Comparison of ENCODE assay signal across 22 cellular contexts in genomic region chr14:102141797-102142196, GRCh38. TPM values are rescaled to one million over a fixed set of nuclear protein-coding genes. Genes with fewer than 3 reads are reported as not detected.
DNase-seq lines count a peak whose midpoint lies in the region; ATAC-seq, FAIRE-seq and TF ChIP-seq lines count a peak whose summit lies in the region.
"Had no signal": no experiment of that assay in that cellular context is flagged by ENCODE, and none has a peak within 500 bp of the region (broad histone marks: within the 10 kb centered on the region; RNA-seq: fewer than 3 reads in every experiment).

No MANE protein-coding gene starts in this region.

- H2AFZ ChIP-seq in keratinocyte (ENCODE audit: control insufficient read depth, low read length) = no peak overlapping the region

- H3K27ac Mint-ChIP-seq in HFFc6 = no peak overlapping the region
- no peak overlapping the region for H3K27ac Mint-ChIP-seq in WTC11
- H3K27ac Mint-ChIP-seq: activated T-helper 2 cell treated with anti-CD3 and anti-CD28 coated beads, Interferon-gamma antibody, Interleukin-2, Interleukin-4, amounts not matched to agents 10 μg/mL and 5 μg/mL and 100 μg/mL, durations not matched to agents 14 hours and 24 hours and 36 hours; T-helper 2 cell treated with Interferon-gamma antibody and Interleukin-4, amounts not matched to agents 5 μg/mL and 100 μg/mL, for 36 hours had no signal

- no peaks in the 10 kb centered on the region for H3K27me3 ChIP-seq in BLaER1 treated with 17β-estradiol and CSF1 and Interleukin-3, amounts not matched to agents 10 nM and 100 nM
- H3K27me3 ChIP-seq in keratinocyte (ENCODE audit: control insufficient read depth, extremely low read depth, insufficient read depth, low read length) = no peaks in the 10 kb centered on the region
- H3K27me3 ChIP-seq: esophagus squamous epithelium, uterus had no signal

- DNase-seq in HFFc6 (no peak), WTC11 (ENCODE audit: low spot score) (no peak), keratinocyte (ENCODE audit: low read depth, low spot score) (no peak), putamen (ENCODE audit: low spot score) (no peak), NK-92 (lab: John Stamatoyannopoulos, UW; ENCODE audit: unreplicated experiment) (no peak), C1 segment of cervical spinal cord (lab: John Stamatoyannopoulos, UW) (no peak)
- DNase-seq: amniotic stem cell; central memory CD4-positive, alpha-beta T cell; esophagus squamous epithelium; immature natural killer cell; MV-4-11; NCI-H510A treated with DMSO at 0.1 percent for 48 hours; small intestine; stimulated activated CD4-positive, alpha-beta T cell treated with anti-CD3 and anti-CD28 coated beads, Interleukin-4, amount 100 ng/mL, for 24 hours; substantia nigra; uterus had no signal

- H3K9me3 Mint-ChIP-seq in HFFc6 = no peaks in the 10 kb centered on the region
- H3K9me3 Mint-ChIP-seq in WTC11 = no peaks in the 10 kb centered on the region
- H3K9me3 Mint-ChIP-seq: activated T-helper 2 cell treated with anti-CD3 and anti-CD28 coated beads, Interferon-gamma antibody, Interleukin-2, Interleukin-4, amounts not matched to agents 10 μg/mL and 5 μg/mL and 100 μg/mL, durations not matched to agents 14 hours and 24 hours and 36 hours; immature natural killer cell; T-helper 2 cell treated with Interferon-gamma antibody and Interleukin-4, amounts not matched to agents 5 μg/mL and 100 μg/mL, for 36 hours had no signal

- peak overlapping the region in 4 of 10 experiments; percentile 91 to 99 (median 97); a peak in 6 of 20 replicates for H3K4me3 ChIP-seq in BLaER1 treated with 17β-estradiol and CSF1 and Interleukin-3, amounts not matched to agents 10 nM and 100 nM
- no peak overlapping the region for H3K4me3 ChIP-seq in keratinocyte (ENCODE audit: control insufficient read depth in 2 of 3, extremely low read depth in 1 of 3, insufficient read depth in 2 of 3, low read depth in 1 of 3, low read length in 3 of 3)
- H3K4me3 ChIP-seq: lung had no signal

- FAIRE-seq in keratinocyte (lab: Jason Lieb, UNC) = no peak
- FAIRE-seq: small intestine had no signal

- H3K9me1 ChIP-seq in keratinocyte (ENCODE audit: control insufficient read depth, extremely low read depth, insufficient read depth, low read length) = no peaks in the 10 kb centered on the region

- POLR2A ChIA-PET in WTC11 (lab: Charles Lee) = no interaction called here

- dilution Hi-C loops in keratinocyte (cut with MboI; ENCODE audit: extremely low pct_ligation_motif_present, low sequenced_read_pairs) = no loop called here

- H3K4me3 Mint-ChIP-seq in HFFc6 (peak overlapping the region; percentile 54; the same call in 1 of the 2 replicates), WTC11 (peak overlapping the region; percentile 41)

- H3K27me3 Mint-ChIP-seq in HFFc6 (ENCODE audit: insufficient read depth) (no peaks in the 10 kb centered on the region), WTC11 (ENCODE audit: low read depth) (no peaks in the 10 kb centered on the region)

- peaks cover 86% of the 10 kb centered on the region for H3K79me2 ChIP-seq in keratinocyte (ENCODE audit: control insufficient read depth, insufficient read depth, low read length)

- H3K27ac ChIP-seq in BLaER1 treated with 17β-estradiol and CSF1 and Interleukin-3, amounts not matched to agents 10 nM and 100 nM = no peak overlapping the region
- no peak overlapping the region for H3K27ac ChIP-seq in keratinocyte (ENCODE audit: control insufficient read depth, insufficient read depth, low read length)
- H3K27ac ChIP-seq: esophagus squamous epithelium had no signal

- ATAC-seq in WTC11 = no peak
- ATAC-seq in HG03095 (IDR thresholded peaks at IDR 0.05; ENCODE audit: unreplicated experiment) = no peak
- ATAC-seq: activated CD4-positive, CD25-positive, alpha-beta regulatory T cell treated with anti-CD3 and anti-CD28 coated beads, Interleukin-2, amount 50 U/mL, for 24 hours had no signal

- CTCF ChIA-PET in WTC11 (lab: Charles Lee) = interaction anchor here (1.0 kb wide), 1 partner anchor 53 kb away, joined by 3 read pairs; no protein-coding TSS in a partner anchor

- H3K36me3 Mint-ChIP-seq in HFFc6 (ENCODE audit: low read depth) (no peaks in the 10 kb centered on the region; the same call in 1 of the 2 replicates), WTC11 (no peaks in the 10 kb centered on the region)

- peaks cover 8 to 34% (median 27%) of the 10 kb centered on the region in 10 experiments for H3K4me1 ChIP-seq in BLaER1 treated with 17β-estradiol and CSF1 and Interleukin-3, amounts not matched to agents 10 nM and 100 nM
- H3K4me1 ChIP-seq in keratinocyte (ENCODE audit: control insufficient read depth, extremely low read depth, insufficient read depth, low read length) = peaks cover 8% of the 10 kb centered on the region

- H3K4me1 Mint-ChIP-seq in HFFc6 (ENCODE audit: low read depth) = peaks cover 50% of the 10 kb centered on the region
- H3K4me1 Mint-ChIP-seq in WTC11 = peaks cover 31% of the 10 kb centered on the region

- peaks cover 8 to 47% (median 38%) of the 10 kb centered on the region in 11 experiments; a peak in 21 of 22 replicates for H3K36me3 ChIP-seq in BLaER1 treated with 17β-estradiol and CSF1 and Interleukin-3, amounts not matched to agents 10 nM and 100 nM
- peaks cover 1 to 5% of the 10 kb centered on the region in 2 experiments for H3K36me3 ChIP-seq in keratinocyte (ENCODE audit: control insufficient read depth in 2 of 2, extremely low read depth in 1 of 2, insufficient read depth in 2 of 2, low read length in 2 of 2)
- H3K36me3 ChIP-seq: uterus had no signal

- peak overlapping the region in 10 of 11 experiments; percentile 87 to 95 (median 88); a peak in 15 of 22 replicates for H3K4me2 ChIP-seq in BLaER1 treated with 17β-estradiol and CSF1 and Interleukin-3, amounts not matched to agents 10 nM and 100 nM
- peak overlapping the region; percentile 93 for H3K4me2 ChIP-seq in keratinocyte (ENCODE audit: control insufficient read depth, extremely low read depth, insufficient read depth, low read depth, low read length)

- H3K9me3 ChIP-seq in BLaER1 treated with 17β-estradiol and CSF1 and Interleukin-3, amounts not matched to agents 10 nM and 100 nM (replicated peaks in 1 of 11) = no peaks in the 10 kb centered on the region
- no peaks in the 10 kb centered on the region for H3K9me3 ChIP-seq in keratinocyte (ENCODE audit: control insufficient read depth, low read depth, low read length)
- H3K9me3 ChIP-seq: esophagus squamous epithelium, uterus had no signal

- no peak for TF ChIP-seq CTCF in HFFc6 (IDR thresholded peaks at IDR 0.05)
- TF ChIP-seq CTCF in WTC11 (IDR thresholded peaks at IDR 0.05) = no peak
- TF ChIP-seq CTCF in keratinocyte (optimal IDR thresholded peaks at IDR 0.05 in 1 of 3, IDR thresholded peaks at IDR 0.05 in 1 of 3, conservative IDR thresholded peaks at IDR 0.05 in 1 of 3; ENCODE audit: extremely low read depth in 1 of 3, insufficient read depth in 2 of 3, low read length in 3 of 3) = no peak

- peaks cover 42 to 68% (median 62%) of the 10 kb centered on the region in 11 experiments; a peak in 21 of 22 replicates for H4K20me1 ChIP-seq in BLaER1 treated with 17β-estradiol and CSF1 and Interleukin-3, amounts not matched to agents 10 nM and 100 nM
- peaks cover 13% of the 10 kb centered on the region for H4K20me1 ChIP-seq in keratinocyte (ENCODE audit: control insufficient read depth, extremely low read depth, insufficient read depth, low read length)

- peak overlapping the region in 3 of 11 experiments; percentile 95 to 97 (median 96); a peak in 4 of 22 replicates for H3K9ac ChIP-seq in BLaER1 treated with 17β-estradiol and CSF1 and Interleukin-3, amounts not matched to agents 10 nM and 100 nM
- no peak overlapping the region for H3K9ac ChIP-seq in keratinocyte (ENCODE audit: control insufficient read depth, extremely low read depth, insufficient read depth, low read length)

TF ChIP-seq in WTC11, 78 proteins besides CTCF, POLR2A, EP300 and RAD21:
- no peak for TF ChIP-seq KAT7 (CRISPR knock-in tag; IDR thresholded peaks at IDR 0.05; ENCODE audit: borderline replicate concordance)
- no peak for TF ChIP-seq USF2 (CRISPR knock-in tag; IDR thresholded peaks at IDR 0.05)

RNA-seq across cellular contexts. Expression of gene WDR20, which starts 2.1 kb away (rescaled TPM):
- total RNA-seq in HFFc6 (2021; fragmentation: NEBNext Ultra II Directional; extraction: Animal tissue kit (Norgen Biotek cat#: 25700)) = 10 to 100 TPM; 24.4 to 28.7 (median 27.7) TPM
- total RNA-seq in WTC11 (2021) = 25.6 to 27.5 TPM (median 25.9 TPM) in 3 replicates
- polyA plus RNA-seq in keratinocyte = 18.9 to 24.5 TPM (median 22.1 TPM) in 3 replicates
- polyA plus RNA-seq in keratinocyte (2011; ENCODE audit: low read depth) = 10.7 TPM
- 12.4 and 17.2 TPM in 2 replicates for polyA plus RNA-seq in keratinocyte (2011; cell fraction: cytosol; rRNA removed)
- 30.0 and 30.9 TPM in 2 replicates for polyA plus RNA-seq in keratinocyte (2011; cell fraction: nucleus; rRNA removed)
- 16.5 and 19.0 TPM in 2 replicates for polyA plus RNA-seq in keratinocyte (2012; ENCODE audit: low replicate concordance)
- polyA minus RNA-seq in keratinocyte = 20.1 to 30.0 TPM (median 26.9 TPM) in 3 replicates
- 19.6 TPM for polyA minus RNA-seq in keratinocyte (2011; cell fraction: cytosol; rRNA and poly(A)+ RNA removed)
- polyA minus RNA-seq in keratinocyte (2011; cell fraction: nucleus; rRNA and poly(A)+ RNA removed) = 19.0 and 31.1 TPM in 2 replicates

RNA-seq across cellular contexts. Expression of gene HSP90AA1, which starts 55.0 kb away (rescaled TPM):
- 100 to 1,000 TPM; 616 to 859 (median 665) TPM for total RNA-seq in HFFc6 (2021; fragmentation: NEBNext Ultra II Directional; extraction: Animal tissue kit (Norgen Biotek cat#: 25700))
- total RNA-seq in WTC11 (2021) = 808 to 842 TPM (median 832 TPM) in 3 replicates
- 436 to 952 TPM (median 898 TPM) in 3 replicates for polyA plus RNA-seq in keratinocyte
- 5,549 TPM for polyA plus RNA-seq in keratinocyte (2011; ENCODE audit: low read depth)
- polyA plus RNA-seq in keratinocyte (2011; cell fraction: cytosol; rRNA removed) = 387 and 706 TPM in 2 replicates
- polyA plus RNA-seq in keratinocyte (2011; cell fraction: nucleus; rRNA removed) = 414 and 646 TPM in 2 replicates
- 1,032 and 1,140 TPM in 2 replicates for polyA plus RNA-seq in keratinocyte (2012; ENCODE audit: low replicate concordance)
- 141 to 874 TPM (median 371 TPM) in 3 replicates for polyA minus RNA-seq in keratinocyte
- polyA minus RNA-seq in keratinocyte (2011; cell fraction: cytosol; rRNA and poly(A)+ RNA removed) = 889 TPM
- 192 and 292 TPM in 2 replicates for polyA minus RNA-seq in keratinocyte (2011; cell fraction: nucleus; rRNA and poly(A)+ RNA removed)
